1 cellular context compared by ENCODE assay signal in the genomic region with DNA sequence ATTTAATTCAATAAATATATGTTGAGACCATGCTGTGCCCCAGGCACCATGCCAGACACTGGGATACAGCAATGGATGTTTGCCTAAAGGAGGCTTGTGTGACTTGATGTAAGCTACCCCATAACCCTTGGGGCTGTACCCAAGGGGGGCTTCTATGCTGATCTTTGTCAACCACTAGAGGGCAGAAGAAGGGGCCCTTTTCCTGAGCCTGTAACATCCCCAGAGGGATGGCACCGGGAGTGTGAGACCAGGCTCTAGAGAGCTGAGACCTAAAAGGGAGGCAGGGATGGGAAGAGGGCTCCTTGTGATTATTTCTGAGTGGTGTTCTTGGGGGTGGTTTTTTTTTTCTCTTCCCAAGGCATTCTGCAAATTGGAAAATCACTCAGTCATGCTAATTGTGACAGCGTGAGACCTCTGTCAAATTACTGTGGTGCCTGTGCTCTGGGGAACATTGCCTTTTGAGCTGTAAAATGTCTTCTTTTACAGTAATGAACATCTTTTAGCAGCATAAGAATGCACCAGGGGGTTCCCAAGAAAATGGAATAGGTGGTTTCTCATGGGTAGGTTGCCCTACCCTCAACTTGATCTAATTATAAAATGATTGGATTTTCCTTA.
TF ChIP-seq lines count a peak whose summit lies in the region.

No MANE protein-coding gene starts in this region.

TF ChIP-seq in HCT116, 20 proteins besides CTCF, POLR2A, EP300 and RAD21 (continued from another document):
- TF ChIP-seq, protein P1, sequence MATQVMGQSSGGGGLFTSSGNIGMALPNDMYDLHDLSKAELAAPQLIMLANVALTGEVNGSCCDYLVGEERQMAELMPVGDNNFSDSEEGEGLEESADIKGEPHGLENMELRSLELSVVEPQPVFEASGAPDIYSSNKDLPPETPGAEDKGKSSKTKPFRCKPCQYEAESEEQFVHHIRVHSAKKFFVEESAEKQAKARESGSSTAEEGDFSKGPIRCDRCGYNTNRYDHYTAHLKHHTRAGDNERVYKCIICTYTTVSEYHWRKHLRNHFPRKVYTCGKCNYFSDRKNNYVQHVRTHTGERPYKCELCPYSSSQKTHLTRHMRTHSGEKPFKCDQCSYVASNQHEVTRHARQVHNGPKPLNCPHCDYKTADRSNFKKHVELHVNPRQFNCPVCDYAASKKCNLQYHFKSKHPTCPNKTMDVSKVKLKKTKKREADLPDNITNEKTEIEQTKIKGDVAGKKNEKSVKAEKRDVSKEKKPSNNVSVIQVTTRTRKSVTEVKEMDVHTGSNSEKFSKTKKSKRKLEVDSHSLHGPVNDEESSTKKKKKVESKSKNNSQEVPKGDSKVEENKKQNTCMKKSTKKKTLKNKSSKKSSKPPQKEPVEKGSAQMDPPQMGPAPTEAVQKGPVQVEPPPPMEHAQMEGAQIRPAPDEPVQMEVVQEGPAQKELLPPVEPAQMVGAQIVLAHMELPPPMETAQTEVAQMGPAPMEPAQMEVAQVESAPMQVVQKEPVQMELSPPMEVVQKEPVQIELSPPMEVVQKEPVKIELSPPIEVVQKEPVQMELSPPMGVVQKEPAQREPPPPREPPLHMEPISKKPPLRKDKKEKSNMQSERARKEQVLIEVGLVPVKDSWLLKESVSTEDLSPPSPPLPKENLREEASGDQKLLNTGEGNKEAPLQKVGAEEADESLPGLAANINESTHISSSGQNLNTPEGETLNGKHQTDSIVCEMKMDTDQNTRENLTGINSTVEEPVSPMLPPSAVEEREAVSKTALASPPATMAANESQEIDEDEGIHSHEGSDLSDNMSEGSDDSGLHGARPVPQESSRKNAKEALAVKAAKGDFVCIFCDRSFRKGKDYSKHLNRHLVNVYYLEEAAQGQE (IDR thresholded peaks at IDR 0.05; ENCODE audit: low read depth), result no peak
- TF ChIP-seq JUND (IDR thresholded peaks at IDR 0.05), result no peak
